ENCODE assay signal across 8 cellular contexts in genomic region chr9:95516221-95516735, GRCh38. TPM values are rescaled to one million over a fixed set of nuclear protein-coding genes. Genes with fewer than 3 reads are reported as not detected.
DNase-seq lines count a peak whose midpoint lies in the region; ATAC-seq, FAIRE-seq and TF ChIP-seq lines count a peak whose summit lies in the region.

No MANE protein-coding gene starts in this region.

- H3K36me3 ChIP-seq in K562 (ENCODE audit: control insufficient read depth, insufficient read depth, low read length) (no peaks in the 10 kb centered on the region; the same call in 2 of the 3 replicates), left lung (no peaks in the 10 kb centered on the region), transverse colon (no peaks in the 10 kb centered on the region)

- FAIRE-seq in K562 (lab: Jason Lieb, UNC) = no peak

- H3K79me2 ChIP-seq in K562 (ENCODE audit: control insufficient read depth, insufficient read depth, low read length) = peaks cover 34% of the 10 kb centered on the region

- H3K27me3 ChIP-seq in K562 (ENCODE audit: control insufficient read depth in 2 of 2, insufficient read depth in 2 of 2, low read length in 2 of 2) = no peaks in the 10 kb centered on the region
- peaks cover 7 to 84% of the 10 kb centered on the region in 2 donors for H3K27me3 ChIP-seq in left lung
- peaks cover 17% of the 10 kb centered on the region for H3K27me3 ChIP-seq in transverse colon

- under 1% methylated on average over 51 of the region's 69 CpGs for WGBS in K562 (ENCODE audit: insufficient coverage, low coverage, missing lambda C conversion rate)
- 1 to 5% methylated on average over 9 to 55 of the region's 69 CpGs for WGBS in transverse colon (ENCODE audit: low coverage in 1 of 2), 2 donors

- peak overlapping the region; percentile 89 for H3K4me2 ChIP-seq in K562 (ENCODE audit: insufficient read depth, low read length)

- H3K9me3 ChIP-seq in K562 (replicated peaks; ENCODE audit: control insufficient read depth, insufficient read depth, low read depth, low read length) (no peaks in the 10 kb centered on the region), left lung (no peaks in the 10 kb centered on the region), transverse colon (no peaks in the 10 kb centered on the region)

- no peak for TF ChIP-seq CTCF in AG10803 (conservative IDR thresholded peaks at IDR 0.05; ENCODE audit: low read length)
- TF ChIP-seq CTCF in K562 (IDR thresholded peaks at IDR 0.05 in 2 of 3, conservative IDR thresholded peaks at IDR 0.05 in 1 of 3; ENCODE audit: insufficient read depth in 2 of 3, low read depth in 1 of 3, low read length in 3 of 3) = no peak
- TF ChIP-seq CTCF in left lung (IDR thresholded peaks at IDR 0.05) = no peak
- no peak for TF ChIP-seq CTCF in transverse colon (IDR thresholded peaks at IDR 0.05)

- H3K27ac ChIP-seq in K562 (ENCODE audit: extremely low read depth, low read depth, low read length) (peak overlapping the region; percentile 60), left lung (peak overlapping the region; percentile 18 to 39), transverse colon (peak overlapping the region; percentile 82 to 84 (median 82))

- no peak for TF ChIP-seq EP300 in K562 (IDR thresholded peaks at IDR 0.05; ENCODE audit: low read length)
- no peak for TF ChIP-seq EP300 in transverse colon (IDR thresholded peaks at IDR 0.05; ENCODE audit: low read depth)

- H2AFZ ChIP-seq in K562 (ENCODE audit: low read depth, low read length) = peak overlapping the region; percentile 96

- no peaks in the 10 kb centered on the region for H3K9me1 ChIP-seq in K562 (ENCODE audit: control insufficient read depth, insufficient read depth, low read length)

- POLR2A ChIA-PET in K562 (lab: Yijun Ruan, JAX) = interaction anchor here (0.5 to 1.0 kb wide), 4 partner anchors 37 to 235 kb away, joined by 3 read pairs; no protein-coding TSS in a partner anchor

- no peak for TF ChIP-seq RAD21 in K562 (CRISPR knock-in tag; conservative IDR thresholded peaks at IDR 0.05 in 1 of 2, IDR thresholded peaks at IDR 0.05 in 1 of 2)

- H3K9ac ChIP-seq in K562 (ENCODE audit: insufficient read depth in 1 of 2, low read depth in 2 of 2, low read length in 2 of 2) = peak overlapping the region; percentile 66 to 87

- BruUV-seq in K562 (replicated peaks; lab: Mats Ljungman, UMichigan) = no TSS peak

- CTCF ChIA-PET in K562 (lab: Yijun Ruan, JAX; ENCODE audit: low intra/inter-chr PET ratio) = no interaction called here

- ATAC-seq in K562 (peak; percentile 24), left lung (peak; percentile 10), HG02642 (IDR thresholded peaks at IDR 0.05; ENCODE audit: poor library complexity, unreplicated experiment) (no peak)

- H4K20me1 ChIP-seq in K562 (replicated peaks; ENCODE audit: control insufficient read depth, insufficient read depth, low read length) = no peaks in the 10 kb centered on the region

- intact Hi-C loops in K562 (cut with micrococcal nuclease) = no loop called here
- intact Hi-C loops in left lung (cut with DNase I) = no loop called here
- intact Hi-C loops in transverse colon (cut with DNase I; ENCODE audit: low total_unique reads) = loop anchor here (10.0 kb wide), 1 partner anchor 201 kb away; the partner anchor contains the start of gene FANCC

- H3K4me1 ChIP-seq in K562 (replicated peaks in 1 of 2; ENCODE audit: control insufficient read depth in 2 of 2, insufficient read depth in 2 of 2, low read length in 2 of 2) (peaks cover 20 to 26% of the 10 kb centered on the region in 2 experiments; a peak in 4 of 5 replicates), left lung (peaks cover 6 to 35% of the 10 kb centered on the region in 2 donors), transverse colon (peaks cover 6 to 29% (median 19%) of the 10 kb centered on the region in 4 donors)

- in situ Hi-C loops in K562 (cut with MboI) = no loop called here
- in situ Hi-C loops in transverse colon (cut with MboI; ENCODE audit: low pct_ligation_motif_present in 1 of 4, low pct_unique_long_range_greater_than_20kb in 1 of 4, low sequenced_read_pairs in 3 of 4) = loop anchor here in 2 of 4 donors (10.0 to 25.0 kb wide), 2 partner anchors 204 to 359 kb away; partner anchors contain the start of genes ERCC6L2 (in 1 of the 2) and FANCC (in 1 of the 2)

- TF ChIP-seq POLR2A in K562 (conservative IDR thresholded peaks at IDR 0.05) = no peak
- TF ChIP-seq POLR2A in transverse colon (IDR thresholded peaks at IDR 0.05) = no peak

- H3K4me3 ChIP-seq in AG10803 (ENCODE audit: low read length) = peak overlapping the region; percentile 69
- peak overlapping the region; percentile 63 for H3K4me3 ChIP-seq in K562
- peak overlapping the region; percentile 40 to 45 for H3K4me3 ChIP-seq in left lung
- peak overlapping the region; percentile 52 to 79 (median 61) for H3K4me3 ChIP-seq in transverse colon

- peak; percentile 12 for DNase-seq in AG10803 (ENCODE audit: low read depth)
- peak; percentile 19 for DNase-seq in HT-29 (ENCODE audit: low spot score)
- DNase-seq in K562 (ENCODE audit: extremely low read depth in 1 of 4, low spot score in 3 of 4) = peak; percentile 34 to 69 (median 53)
- DNase-seq in left lung = no peak
- DNase-seq in transverse colon = no peak
- no peak for DNase-seq in epidermal melanocyte (ENCODE audit: insufficient read length, low spot score)
- no peak for DNase-seq in COR-L47 (lab: John Stamatoyannopoulos, UW)

TF ChIP-seq in K562, 482 proteins besides CTCF, POLR2A, EP300 and RAD21 (continues in another document):
- 0 out of 2 replicates have a peak, but pooled peaks have one; percentile 10 for TF ChIP-seq THRB (CRISPR knock-in tag; conservative IDR thresholded peaks at IDR 0.05)
- peak; percentile 49 for TF ChIP-seq RBFOX2 (IDR thresholded peaks at IDR 0.05; ENCODE audit: low read depth, low read length)
- TF ChIP-seq POLR2G (IDR thresholded peaks at IDR 0.05; ENCODE audit: low read depth, low read length) = peak; percentile 53; the same call in 1 of the 2 replicates

RNA-seq across cellular contexts. Expression of gene PTCH1, which starts 0.5 kb away (rescaled TPM):
- 5.9 and 6.6 TPM in 2 replicates for total RNA-seq in HT-29 (2014; rRNA removed; shearing (Covaris generic))
- 48.5 and 59.3 TPM in 2 replicates for total RNA-seq in K562 (2011; cell fraction: chromatin; rRNA removed; ENCODE audit: low replicate concordance)
- 20.2 and 20.4 TPM in 2 replicates for total RNA-seq in K562 (2011; cell fraction: nucleolus; rRNA removed)
- 28.4 and 48.7 TPM in 2 replicates for total RNA-seq in K562 (2011; cell fraction: nucleoplasm; rRNA removed)
- 3.9 and 4.5 TPM in 2 replicates for total RNA-seq in K562 (2014; rRNA removed)
- total RNA-seq in K562 (2014; rRNA removed; fragmentation: Illumina TruSeq; extraction: Trizol) = 5.2 and 5.5 TPM in 2 replicates
- total RNA-seq in K562 (2015; rRNA removed; fragmentation: Illumina TruSeq; extraction: Trizol) = 3.4 and 3.6 TPM in 2 replicates
- 9.9 and 13.9 TPM in 2 replicates for total RNA-seq in K562 (2021)
- polyA plus RNA-seq in K562 (2011; rRNA removed) = 2.3 and 4.2 TPM in 2 replicates
- polyA plus RNA-seq in K562 (2011; cell fraction: cytosol; rRNA removed) = 2.4 and 3.4 TPM in 2 replicates
- 8.8 and 13.0 TPM in 2 replicates for polyA plus RNA-seq in K562 (2011; cell fraction: nucleus; rRNA removed)
- 3.5 and 6.1 TPM in 2 replicates for polyA plus RNA-seq in K562 (2012)
- polyA plus RNA-seq in K562 (2014; fragmentation: Illumina TruSeq; extraction: Trizol) = 5.8 and 8.2 TPM in 2 replicates
- under 1 TPM; 0.70 to 0.80 TPM for polyA plus RNA-seq in K562 (2014; fragmentation: Nextera tagmentation; extraction: Ambion mirVana)
- polyA plus RNA-seq in K562 (2014; rRNA removed) = 2.8 and 3.8 TPM in 2 replicates
- polyA minus RNA-seq in K562 (2011; rRNA and poly(A)+ RNA removed) = 11.2 and 11.8 TPM in 2 replicates
- polyA minus RNA-seq in K562 (2011; cell fraction: cytosol; rRNA and poly(A)+ RNA removed) = 4.7 and 12.2 TPM in 2 replicates
- 8.2 and 13.9 TPM in 2 replicates for polyA minus RNA-seq in K562 (2011; cell fraction: nucleus; rRNA and poly(A)+ RNA removed)
- 10 to 100 TPM; 19.7 to 29.9 TPM for total RNA-seq in left lung
- 10 to 100 TPM; 12.3 to 50.9 (median 26.4) TPM for total RNA-seq in transverse colon

Comparison
In these comparisons a context has a peak if more than half of its experiments do, and no peak if none do; other contexts are left out.
1. DNase-seq: peak in AG10803 (single experiment), HT-29 (single experiment) and K562 (4 of 4); none in left lung (0 of 2), transverse colon (single experiment), epidermal melanocyte (single experiment) and COR-L47 (single experiment).
2. H3K27ac ChIP-seq: peak in every context shown above with its lines; median percentile 82 in transverse colon; 60 in K562; 28 in left lung.
3. Peak in every context shown above with its lines, with median percentiles within 50 percentile points of each other: H3K4me3 ChIP-seq.